In the genomic region with DNA sequence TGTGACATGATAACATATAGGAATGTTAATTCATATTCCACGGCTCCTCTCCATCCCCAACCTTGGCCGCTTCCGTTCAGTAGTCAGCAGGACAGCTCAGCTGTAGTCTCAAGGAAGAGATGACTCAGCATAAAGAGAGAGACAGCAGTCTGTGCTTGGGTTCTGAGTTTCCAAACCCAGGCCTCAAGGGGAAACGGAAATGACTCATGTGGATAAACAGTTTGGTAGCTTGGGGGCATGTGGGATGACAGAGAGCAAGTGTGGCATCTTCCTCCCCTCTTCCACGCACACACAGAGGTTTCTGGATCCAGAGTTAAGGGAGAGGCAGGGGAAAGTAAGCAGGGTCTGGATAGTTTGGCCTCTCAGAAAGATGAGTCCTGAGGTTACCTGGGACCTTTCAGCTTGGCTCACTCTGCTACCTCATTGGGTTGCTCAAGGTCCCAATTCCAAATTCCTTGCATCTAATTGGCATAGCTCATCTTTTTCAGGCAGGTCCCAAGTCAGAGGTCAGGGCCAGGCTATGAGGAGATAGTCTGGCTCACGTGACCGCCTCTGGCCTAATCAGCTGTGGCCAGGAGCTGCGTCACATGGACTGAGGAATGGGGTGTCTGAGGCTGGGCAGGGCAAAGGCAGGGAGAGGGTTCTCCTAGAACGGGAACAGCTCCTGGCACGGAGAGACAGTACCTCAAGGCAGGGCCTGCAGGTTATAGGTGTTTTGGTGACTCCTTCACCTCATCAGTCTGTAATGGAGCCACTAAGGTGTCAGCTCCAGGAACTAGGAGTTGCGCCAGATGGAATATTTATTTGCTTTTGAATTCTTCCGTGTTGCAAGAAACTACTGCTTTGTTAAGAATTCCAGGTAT, we compare ENCODE assay signal across 8 cellular contexts. TPM values are rescaled to one million over a fixed set of nuclear protein-coding genes. Genes with fewer than 3 reads are reported as not detected.
DNase-seq lines count a peak whose midpoint lies in the region; TF ChIP-seq lines count a peak whose summit lies in the region.

No MANE protein-coding gene starts in this region.

- TF ChIP-seq CTCF in fibroblast of lung (conservative IDR thresholded peaks at IDR 0.05 in 1 of 2, IDR thresholded peaks at IDR 0.05 in 1 of 2; ENCODE audit: low read depth in 1 of 2, low read length in 2 of 2): no peak

- H3K4me1 ChIP-seq in fibroblast of lung (ENCODE audit: control insufficient read depth, extremely low read depth, insufficient read depth, low read length): peaks cover 29% of the 10 kb centered on the region

- H2AFZ ChIP-seq in fibroblast of lung (ENCODE audit: low read length): peak overlapping the region; percentile 17

- H3K9me3 ChIP-seq in fibroblast of lung (ENCODE audit: control insufficient read depth, insufficient read depth, low read depth, low read length): no peaks in the 10 kb centered on the region

- H4K20me1 ChIP-seq in fibroblast of lung (ENCODE audit: control insufficient read depth, extremely low read depth, insufficient read depth, low read length): no peaks in the 10 kb centered on the region

- H3K27me3 ChIP-seq in fibroblast of lung (ENCODE audit: control insufficient read depth, insufficient read depth, low read length): no peaks in the 10 kb centered on the region

- peak overlapping the region; percentile 74 for H3K27ac ChIP-seq in fibroblast of lung (ENCODE audit: insufficient read depth, low read length)
- no peak overlapping the region for H3K27ac ChIP-seq in caudate nucleus (ENCODE audit: low read depth, low read length)

- no peaks in the 10 kb centered on the region for H3K79me2 ChIP-seq in fibroblast of lung (ENCODE audit: control insufficient read depth, insufficient read depth, low read length)

- H3K36me3 ChIP-seq in fibroblast of lung (ENCODE audit: control insufficient read depth, insufficient read depth, low read length): no peaks in the 10 kb centered on the region

- no peak overlapping the region for H3K4me3 ChIP-seq in fibroblast of lung (replicated peaks in 1 of 4; ENCODE audit: control extremely low read depth in 1 of 4, insufficient read depth in 1 of 4, low read depth in 3 of 4, low read length in 4 of 4)

- peak overlapping the region; percentile 46 for H3K4me2 ChIP-seq in fibroblast of lung (ENCODE audit: extremely low read depth, insufficient read depth, low read length)

- no peak overlapping the region for H3K9ac ChIP-seq in fibroblast of lung (ENCODE audit: insufficient read depth, low read length)

- DNase-seq in CD1c-positive myeloid dendritic cell (ENCODE audit: extremely low spot score): peak; percentile 78
- peak; percentile 78 for DNase-seq in GM19240 (ENCODE audit: insufficient read length, low spot score)
- DNase-seq in MV-4-11 (lab: John Stamatoyannopoulos, UW): peak; percentile 97
- DNase-seq in activated CD4-positive, alpha-beta T cell treated with anti-CD3 and anti-CD28 coated beads, Interleukin-2, amount 50 U/mL, for 4 hours: peak; percentile 15 to 30
- DNase-seq in fibroblast of lung (ENCODE audit: low read depth in 2 of 2): peak; percentile 92 to 95
- DNase-seq in pulmonary artery endothelial cell (ENCODE audit: low read depth, low spot score): peak; percentile 82
- no peak for DNase-seq in NCI-H2081 treated with DMSO at 0.1 percent for 48 hours (lab: John Stamatoyannopoulos, UW)
- no peak for DNase-seq in caudate nucleus (lab: John Stamatoyannopoulos, UW)

RNA-seq across cellular contexts. Expression of gene MLN, which starts 36.5 kb away (rescaled TPM):
- total RNA-seq in fibroblast of lung: not detected in 2 replicates
- not detected in 2 replicates for polyA plus RNA-seq in fibroblast of lung
- polyA plus RNA-seq in fibroblast of lung (2012): not detected in 2 replicates
- polyA minus RNA-seq in fibroblast of lung (ENCODE audit: low replicate concordance): not detected in 2 replicates
- not detected in 2 replicates for total RNA-seq in pulmonary artery endothelial cell

RNA-seq across cellular contexts. Expression of gene LEMD2, which starts 51.4 kb away (rescaled TPM):
- total RNA-seq in fibroblast of lung: 51.9 and 61.9 TPM in 2 replicates
- polyA plus RNA-seq in fibroblast of lung: 23.6 and 25.7 TPM in 2 replicates
- polyA plus RNA-seq in fibroblast of lung (2012): 30.3 and 32.5 TPM in 2 replicates
- 61.3 and 93.7 TPM in 2 replicates for polyA minus RNA-seq in fibroblast of lung (ENCODE audit: low replicate concordance)
- 40.4 and 58.0 TPM in 2 replicates for total RNA-seq in pulmonary artery endothelial cell

Comparison
In these comparisons a context has a peak if more than half of its experiments do, and no peak if none do; other contexts are left out.
1. DNase-seq: peak in CD1c-positive myeloid dendritic cell (single experiment), GM19240 (single experiment), MV-4-11 (single experiment), activated CD4-positive, alpha-beta T cell treated with anti-CD3 and anti-CD28 coated beads, Interleukin-2, amount 50 U/mL, for 4 hours (2 of 2), fibroblast of lung (2 of 2) and pulmonary artery endothelial cell (single experiment); none in NCI-H2081 treated with DMSO at 0.1 percent for 48 hours (single experiment) and caudate nucleus (0 of 61).